ENCODE assay signal across 25 cellular contexts in the genomic region with DNA sequence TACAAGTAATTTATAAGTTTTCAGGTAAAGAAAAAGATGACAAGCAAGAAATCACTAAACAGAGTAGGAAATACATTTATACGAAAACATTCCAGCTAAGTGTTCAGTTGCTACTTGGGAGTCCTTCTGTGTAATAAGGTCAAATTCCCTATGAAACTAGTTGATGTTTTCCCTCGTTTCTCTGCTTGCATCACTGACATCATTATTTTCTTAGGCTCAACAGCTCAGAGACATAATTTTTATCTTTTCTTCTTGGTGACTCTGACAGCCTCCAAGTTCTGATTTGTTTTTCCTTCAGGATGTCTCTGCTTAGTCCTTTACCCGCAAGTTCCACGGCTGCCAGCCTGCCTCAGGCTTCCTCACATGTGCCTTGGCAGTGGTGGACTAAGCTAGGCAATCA.
"Had no signal": no experiment of that assay in that cellular context is flagged by ENCODE, and none has a peak within 500 bp of the region (broad histone marks: within the 10 kb centered on the region; RNA-seq: fewer than 3 reads in every experiment).

No MANE protein-coding gene starts in this region.

- H3K27me3 ChIP-seq: esophagus muscularis mucosa, right lobe of liver, transverse colon, uterus had no signal

- DNase-seq: activated CD4-positive, alpha-beta T cell treated with anti-CD3 and anti-CD28 coated beads, Interleukin-2, amount 10 ng/mL, durations not matched to agents 7 days and 5 days; activated CD4-positive, CD25-positive, alpha-beta regulatory T cell treated with anti-CD3 and anti-CD28 coated beads, Interleukin-2, amount 50 U/mL, for 72 hours; activated CD8-positive, alpha-beta T cell treated with anti-CD3 and anti-CD28 coated beads for 36 hours; activated gamma-delta T cell treated with Interleukin-2 at 50 U/mL for 16 hours; activated T-cell treated with anti-CD3 and anti-CD28 coated beads, Interleukin-2, amount 50 U/mL, for 1 hour; aorta; caudate nucleus; effector memory CD4-positive, alpha-beta T cell; heart right ventricle; islet precursor cell; lower lobe of right lung; naive B cell; occipital lobe; posterior cingulate gyrus; right lobe of liver; stimulated activated CD4-positive, alpha-beta T cell treated with anti-CD3 and anti-CD28 coated beads, Interleukin-2, amount 100 ng/mL, for 24 hours; stimulated activated naive CD8-positive, alpha-beta T cell treated with anti-CD3 and anti-CD28 coated beads, Interleukin-15, amount 100 ng/mL, for 72 hours; transverse colon; uterus; WERI-Rb-1 had no signal

- H3K36me3 ChIP-seq: esophagus muscularis mucosa, heart right ventricle, lower lobe of right lung, right lobe of liver, transverse colon, uterus, WERI-Rb-1 had no signal

- H3K4me3 ChIP-seq: esophagus muscularis mucosa, heart right ventricle, lower lobe of right lung, right lobe of liver, skin epidermis, transverse colon, uterus had no signal

- H3K27ac ChIP-seq: esophagus muscularis mucosa, heart right ventricle, lower lobe of right lung, right lobe of liver, transverse colon, uterus, WERI-Rb-1 had no signal

- ATAC-seq: activated CD8-positive, alpha-beta T cell treated with anti-CD3 and anti-CD28 coated beads for 36 hours; heart right ventricle; left lobe of liver; lower lobe of right lung; right lobe of liver; stimulated activated effector memory CD8-positive, alpha-beta T cell treated with anti-CD3 and anti-CD28 coated beads, Interleukin-12 subunit alpha, Interleukin-12 subunit beta, amount 100 ng/mL, for 72 hours had no signal

- H3K9me3 ChIP-seq: esophagus muscularis mucosa, heart right ventricle, lower lobe of right lung, right lobe of liver, transverse colon, uterus had no signal

- FAIRE-seq: endothelial cell of umbilical vein had no signal

- H3K4me1 ChIP-seq: esophagus muscularis mucosa, heart right ventricle, lower lobe of right lung, uterus had no signal
